ENCODE assay signal across 7 cellular contexts in the genomic region with DNA sequence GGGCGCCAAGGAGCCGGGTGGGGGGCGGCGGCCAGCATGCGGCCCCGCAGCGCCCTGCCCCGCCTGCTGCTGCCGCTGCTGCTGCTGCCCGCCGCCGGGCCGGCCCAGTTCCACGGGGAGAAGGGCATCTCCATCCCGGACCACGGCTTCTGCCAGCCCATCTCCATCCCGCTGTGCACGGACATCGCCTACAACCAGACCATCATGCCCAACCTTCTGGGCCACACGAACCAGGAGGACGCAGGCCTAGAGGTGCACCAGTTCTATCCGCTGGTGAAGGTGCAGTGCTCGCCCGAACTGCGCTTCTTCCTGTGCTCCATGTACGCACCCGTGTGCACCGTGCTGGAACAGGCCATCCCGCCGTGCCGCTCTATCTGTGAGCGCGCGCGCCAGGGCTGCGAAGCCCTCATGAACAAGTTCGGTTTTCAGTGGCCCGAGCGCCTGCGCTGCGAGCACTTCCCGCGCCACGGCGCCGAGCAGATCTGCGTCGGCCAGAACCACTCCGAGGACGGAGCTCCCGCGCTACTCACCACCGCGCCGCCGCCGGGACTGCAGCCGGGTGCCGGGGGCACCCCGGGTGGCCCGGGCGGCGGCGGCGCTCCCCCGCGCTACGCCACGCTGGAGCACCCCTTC. TPM values are rescaled to one million over a fixed set of nuclear protein-coding genes. Genes with fewer than 3 reads are reported as not detected.
DNase-seq lines count a peak whose midpoint lies in the region; ATAC-seq lines count a peak whose summit lies in the region.

No MANE protein-coding gene starts in this region.

- intact Hi-C loops in left cardiac atrium (cut with DNase I) (no loop called here), sciatic nerve (cut with DNase I) (no loop called here)

- ATAC-seq in GM18867 (IDR thresholded peaks at IDR 0.05; ENCODE audit: unreplicated experiment) (peak; percentile 15), left cardiac atrium (peak; percentile 24 to 31), sciatic nerve (no peak)

- DNase-seq in NCI-H226 (peak; percentile 44), left cardiac atrium (peak; percentile 46), sciatic nerve (ENCODE audit: low spot score) (peak; percentile 67), NCI-H774 (lab: John Stamatoyannopoulos, UW) (no peak)
- DNase-seq in activated naive CD4-positive, alpha-beta T cell treated with anti-CD3 and anti-CD28 coated beads, Interleukin-2, amount 50 U/mL, for 16 hours, result peak; percentile 42
- DNase-seq in activated CD4-positive, CD25-positive, alpha-beta regulatory T cell (lab: John Stamatoyannopoulos, UW), result no peak

RNA-seq across cellular contexts. Expression of a gene that starts 0.5 kb away (rescaled TPM):
- total RNA-seq in left cardiac atrium (1 to 10 TPM; 3.0 to 4.3 TPM), sciatic nerve (22.9 TPM)

RNA-seq across cellular contexts. Expression of a gene that starts 54.6 kb away (rescaled TPM):
- total RNA-seq in left cardiac atrium (10 to 100 TPM; 20.8 to 28.9 TPM), sciatic nerve (66.9 TPM)

Comparison
In these comparisons a context has a peak if more than half of its experiments do, and no peak if none do; other contexts are left out.
1. DNase-seq: peak in NCI-H226 (single experiment), activated naive CD4-positive, alpha-beta T cell treated with anti-CD3 and anti-CD28 coated beads, Interleukin-2, amount 50 U/mL, for 16 hours (single experiment), left cardiac atrium (single experiment) and sciatic nerve (single experiment); none in NCI-H774 (single experiment) and activated CD4-positive, CD25-positive, alpha-beta regulatory T cell (0 of 4).